Comparison of ENCODE assay signal across 34 cellular contexts in genomic region chr9:100030548-100030947, GRCh38.
A peak's percentile ranks its signal among the peaks of the same experiment; 100 is the strongest.
DNase-seq lines count a peak whose midpoint lies in the region; ATAC-seq, FAIRE-seq and TF ChIP-seq lines count a peak whose summit lies in the region.
"Had no signal": no experiment of that assay in that cellular context is flagged by ENCODE, and none has a peak within 500 bp of the region (broad histone marks: within the 10 kb centered on the region; RNA-seq: fewer than 3 reads in every experiment).

No MANE protein-coding gene starts in this region.

- no peak overlapping the region for H3K27ac Mint-ChIP-seq in type B pancreatic cell

- H2AFZ ChIP-seq in KMS-11 (ENCODE audit: low read depth), result no peak overlapping the region
- H2AFZ ChIP-seq: GM23248, hepatocyte had no signal

- TF ChIP-seq POLR2A in H54 (IDR thresholded peaks at IDR 0.05; ENCODE audit: low read depth, low read length) (no peak), lower leg skin (IDR thresholded peaks at IDR 0.05) (no peak)

- H4K20me1 ChIP-seq in KMS-11 (ENCODE audit: insufficient read depth), result 0 out of 2 replicates have a peak, but pooled peaks cover 6% of the 10 kb centered on the region

- peak; percentile 57 for FAIRE-seq in H54 (lab: Jason Lieb, UNC)
- FAIRE-seq: frontal cortex had no signal

- peaks cover 4% of the 10 kb centered on the region for H3K4me1 Mint-ChIP-seq in type B pancreatic cell (ENCODE audit: unreplicated experiment)

- H3K9me3 ChIP-seq in neutrophil, result no peaks in the 10 kb centered on the region
- H3K9me3 ChIP-seq: adrenal gland, body of pancreas, MG63, prostate gland, suprapubic skin, uterus had no signal

- ATAC-seq in GM18502 (IDR thresholded peaks at IDR 0.05; ENCODE audit: poor library complexity, unreplicated experiment), result peak; percentile 41
- ATAC-seq: activated T-cell treated with anti-CD3 and anti-CD28 coated beads, Interleukin-2, amount 50 U/mL, for 4 hours; body of pancreas; left cardiac atrium; sciatic nerve had no signal

- H3K4me3 Mint-ChIP-seq in type B pancreatic cell, result no peak overlapping the region
- H3K4me3 Mint-ChIP-seq: activated T-cell treated with anti-CD3 and anti-CD28 coated beads, Interleukin-2, amount 50 U/mL, for 4 hours had no signal

- H3K27me3 ChIP-seq in KMS-11 (ENCODE audit: insufficient read depth, low read depth) (no peaks in the 10 kb centered on the region), neutrophil (no peaks in the 10 kb centered on the region)
- H3K27me3 ChIP-seq: adrenal gland; BLaER1 treated with 17β-estradiol and CSF1 and Interleukin-3, amounts not matched to agents 10 nM and 100 nM; body of pancreas; hepatocyte; MG63; suprapubic skin; uterus had no signal

- no peak overlapping the region for H3K9ac ChIP-seq in KMS-11
- H3K9ac ChIP-seq: BLaER1 treated with 17β-estradiol and CSF1 and Interleukin-3, amounts not matched to agents 10 nM and 100 nM; GM23248 had no signal

- H3K36me3 ChIP-seq in KMS-11 (ENCODE audit: insufficient read depth) (no peaks in the 10 kb centered on the region), neutrophil (peaks cover 3% of the 10 kb centered on the region)
- H3K36me3 ChIP-seq: adrenal gland, MG63, prostate gland, uterus had no signal

- no peak overlapping the region for H3K4me3 ChIP-seq in KMS-11 (IDR thresholded peaks at IDR 0.05; ENCODE audit: insufficient read depth, low read depth, low read length)
- H3K4me3 ChIP-seq in neutrophil (ENCODE audit: low read depth in 1 of 2, low read length in 1 of 2), result no peak overlapping the region
- H3K4me3 ChIP-seq in lower leg skin (ENCODE audit: low read depth, poor library complexity, severe bottlenecking), result no peak overlapping the region
- H3K4me3 ChIP-seq: adrenal gland; BLaER1 treated with 17β-estradiol and CSF1 and Interleukin-3, amounts not matched to agents 10 nM and 100 nM; body of pancreas; GM23248; hepatocyte; MG63; prostate gland; suprapubic skin; uterus had no signal

- intact Hi-C loops in lower leg skin (cut with DNase I; ENCODE audit: low total_unique reads), result no loop called here

- DNase-seq in H54 (ENCODE audit: insufficient read length, low spot score) (no peak), glomerular visceral epithelial cell (ENCODE audit: extremely low spot score) (no peak), type B pancreatic cell (ENCODE audit: extremely low spot score, unreplicated experiment) (no peak), activated gamma-delta T cell treated with Interleukin-2 at 50 U/mL for 16 hours (no peak), lower leg skin (ENCODE audit: low spot score in 2 of 2) (no peak)
- DNase-seq: activated CD4-positive, alpha-beta T cell treated with anti-CD3 and anti-CD28 coated beads for 48 hours; activated naive CD4-positive, alpha-beta T cell; activated T-cell treated with anti-CD3 and anti-CD28 coated beads, Interleukin-2, amount 50 U/mL, for 4 hours; adrenal gland; body of pancreas; dermis blood vessel endothelial cell; DND-41; GM23248; KBM-7; left cardiac atrium; mammary epithelial cell; MG63; NCI-H2029 treated with DMSO at 0.1 percent for 48 hours; NCI-H2227 treated with DMSO at 0.1 percent for 48 hours; NCI-H526 treated with DMSO at 0.1 percent for 48 hours; stimulated activated CD4-positive, alpha-beta T cell treated with anti-CD3 and anti-CD28 coated beads, Interleukin-4, amount 100 ng/mL, for 24 hours; stimulated activated naive CD4-positive, alpha-beta T cell; T-helper 2 cell; uterus had no signal

- H3K4me2 ChIP-seq in KMS-11, result 0 out of 2 replicates have a peak overlapping the region, but pooled peaks have one; percentile 26
- H3K4me2 ChIP-seq: hepatocyte had no signal

- no peaks in the 10 kb centered on the region for H3K27me3 Mint-ChIP-seq in type B pancreatic cell

- TF ChIP-seq CTCF in KMS-11 (conservative IDR thresholded peaks at IDR 0.05; ENCODE audit: low read depth, low read length) (no peak), neutrophil (IDR thresholded peaks at IDR 0.05) (no peak), type B pancreatic cell (conservative IDR thresholded peaks at IDR 0.05) (no peak), lower leg skin (IDR thresholded peaks at IDR 0.05) (no peak)

- no peak overlapping the region; the same call in 1 of the 2 replicates for H3K27ac ChIP-seq in KMS-11
- peak overlapping the region; percentile 42 for H3K27ac ChIP-seq in neutrophil
- H3K27ac ChIP-seq: adrenal gland; BLaER1 treated with 17β-estradiol and CSF1 and Interleukin-3, amounts not matched to agents 10 nM and 100 nM; body of pancreas; GM23248; hepatocyte; prostate gland; RWPE1; suprapubic skin; uterus had no signal

- H3K9me3 Mint-ChIP-seq in type B pancreatic cell, result no peaks in the 10 kb centered on the region
- H3K9me3 Mint-ChIP-seq: activated T-cell treated with anti-CD3 and anti-CD28 coated beads, Interleukin-2, amount 50 U/mL, for 4 hours had no signal

- H3K79me2 ChIP-seq in KMS-11 (ENCODE audit: insufficient read depth, low read depth), result peaks cover 7% of the 10 kb centered on the region; the same call in 1 of the 2 replicates

- H3K4me1 ChIP-seq in KMS-11 (ENCODE audit: low read depth, poor library complexity, severe bottlenecking) (peaks cover 47% of the 10 kb centered on the region), neutrophil (ENCODE audit: control insufficient read depth in 1 of 2, insufficient read depth in 1 of 2, low read depth in 1 of 2, low read length in 1 of 2) (peaks cover 11 to 15% of the 10 kb centered on the region in 2 experiments)
- H3K4me1 ChIP-seq: adrenal gland, body of pancreas, prostate gland, suprapubic skin, uterus had no signal

- peaks cover 20% of the 10 kb centered on the region for H3K36me3 Mint-ChIP-seq in type B pancreatic cell

- 88 to 98% methylated on average over 2 of the region's 2 CpGs for WGBS in lower leg skin, 2 donors
